Comparison of ENCODE assay signal across 1 cellular context in genomic region chr11:26187639-26188038, GRCh38.
TF ChIP-seq lines count a peak whose summit lies in the region.

No MANE protein-coding gene starts in this region.

TF ChIP-seq in HepG2, 621 proteins besides CTCF, POLR2A, EP300 and RAD21 (continued from another document and continues in another):
- TF ChIP-seq, protein P1, sequence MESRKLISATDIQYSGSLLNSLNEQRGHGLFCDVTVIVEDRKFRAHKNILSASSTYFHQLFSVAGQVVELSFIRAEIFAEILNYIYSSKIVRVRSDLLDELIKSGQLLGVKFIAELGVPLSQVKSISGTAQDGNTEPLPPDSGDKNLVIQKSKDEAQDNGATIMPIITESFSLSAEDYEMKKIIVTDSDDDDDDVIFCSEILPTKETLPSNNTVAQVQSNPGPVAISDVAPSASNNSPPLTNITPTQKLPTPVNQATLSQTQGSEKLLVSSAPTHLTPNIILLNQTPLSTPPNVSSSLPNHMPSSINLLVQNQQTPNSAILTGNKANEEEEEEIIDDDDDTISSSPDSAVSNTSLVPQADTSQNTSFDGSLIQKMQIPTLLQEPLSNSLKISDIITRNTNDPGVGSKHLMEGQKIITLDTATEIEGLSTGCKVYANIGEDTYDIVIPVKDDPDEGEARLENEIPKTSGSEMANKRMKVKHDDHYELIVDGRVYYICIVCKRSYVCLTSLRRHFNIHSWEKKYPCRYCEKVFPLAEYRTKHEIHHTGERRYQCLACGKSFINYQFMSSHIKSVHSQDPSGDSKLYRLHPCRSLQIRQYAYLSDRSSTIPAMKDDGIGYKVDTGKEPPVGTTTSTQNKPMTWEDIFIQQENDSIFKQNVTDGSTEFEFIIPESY (CRISPR knock-in tag; IDR thresholded peaks at IDR 0.05), result no peak
- TF ChIP-seq ZNF317 (CRISPR knock-in tag; IDR thresholded peaks at IDR 0.05), result peak; percentile 83
- TF ChIP-seq DRAP1 (CRISPR knock-in tag; IDR thresholded peaks at IDR 0.05), result no peak
- TF ChIP-seq FOXA1 (IDR thresholded peaks at IDR 0.05), result no peak
- peak; percentile 81 for TF ChIP-seq FOXA1 (CRISPR knock-in tag; IDR thresholded peaks at IDR 0.05)
- TF ChIP-seq ZNF441 (CRISPR knock-in tag; IDR thresholded peaks at IDR 0.05; ENCODE audit: borderline replicate concordance), result no peak
- no peak for TF ChIP-seq HOXA3 (CRISPR knock-in tag; IDR thresholded peaks at IDR 0.05)
- TF ChIP-seq ZNF383 (CRISPR knock-in tag; IDR thresholded peaks at IDR 0.05; ENCODE audit: borderline replicate concordance), result no peak
- 0 out of 2 replicates have a peak, but pooled peaks have one; percentile 33 for TF ChIP-seq SMAD3 (CRISPR knock-in tag; IDR thresholded peaks at IDR 0.05)
- TF ChIP-seq HMG20A (CRISPR knock-in tag; IDR thresholded peaks at IDR 0.05; ENCODE audit: borderline replicate concordance), result peak; percentile 64
- TF ChIP-seq NFYC (CRISPR knock-in tag; IDR thresholded peaks at IDR 0.05), result no peak
- no peak for TF ChIP-seq EZH2 (conservative IDR thresholded peaks at IDR 0.05; ENCODE audit: low read depth, low read length)
- no peak for TF ChIP-seq ZNF432 (CRISPR knock-in tag; IDR thresholded peaks at IDR 0.05; ENCODE audit: borderline replicate concordance)
- no peak for TF ChIP-seq ZNF34 (CRISPR knock-in tag; IDR thresholded peaks at IDR 0.05; ENCODE audit: borderline replicate concordance)
- TF ChIP-seq TOE1 (CRISPR knock-in tag; IDR thresholded peaks at IDR 0.05), result no peak
- no peak for TF ChIP-seq ATF7-NPFF (CRISPR knock-in tag; IDR thresholded peaks at IDR 0.05; ENCODE audit: low read depth)
- TF ChIP-seq ZNF878 (CRISPR knock-in tag; IDR thresholded peaks at IDR 0.05), result no peak
- TF ChIP-seq SCMH1 (CRISPR knock-in tag; IDR thresholded peaks at IDR 0.05; ENCODE audit: borderline replicate concordance), result no peak
- no peak for TF ChIP-seq NPAS2 (CRISPR knock-in tag; IDR thresholded peaks at IDR 0.05; ENCODE audit: borderline replicate concordance)
- no peak for TF ChIP-seq ZNF543 (CRISPR knock-in tag; IDR thresholded peaks at IDR 0.05)
- TF ChIP-seq SALL2 (CRISPR knock-in tag; IDR thresholded peaks at IDR 0.05), result no peak
- TF ChIP-seq ZNF446 (CRISPR knock-in tag; IDR thresholded peaks at IDR 0.05), result no peak
- no peak for TF ChIP-seq KLF13 (CRISPR knock-in tag; IDR thresholded peaks at IDR 0.05)
- no peak for TF ChIP-seq ZNF615 (CRISPR knock-in tag; IDR thresholded peaks at IDR 0.05; ENCODE audit: borderline replicate concordance)
- TF ChIP-seq KLF9 (CRISPR knock-in tag; IDR thresholded peaks at IDR 0.05; ENCODE audit: low read depth), result no peak
- peak; percentile 21; the same call in 1 of the 2 replicates for TF ChIP-seq SMC3 (IDR thresholded peaks at IDR 0.05; ENCODE audit: low read length)
- peak; percentile 96 for TF ChIP-seq TEAD3 (CRISPR knock-in tag; optimal IDR thresholded peaks at IDR 0.05; ENCODE audit: borderline replicate concordance)
- TF ChIP-seq ZNF567 (CRISPR knock-in tag; IDR thresholded peaks at IDR 0.05; ENCODE audit: borderline replicate concordance), result no peak
- TF ChIP-seq BRCA1 (CRISPR knock-in tag; IDR thresholded peaks at IDR 0.05), result no peak
- no peak for TF ChIP-seq E2F1 (CRISPR knock-in tag; IDR thresholded peaks at IDR 0.05)
- no peak for TF ChIP-seq ZNF740 (CRISPR knock-in tag; IDR thresholded peaks at IDR 0.05)
- TF ChIP-seq KMT2B (CRISPR knock-in tag; IDR thresholded peaks at IDR 0.05), result no peak
- TF ChIP-seq DDIT3 (CRISPR knock-in tag; IDR thresholded peaks at IDR 0.05), result no peak
- TF ChIP-seq ZNF225 (CRISPR knock-in tag; IDR thresholded peaks at IDR 0.05), result no peak
- TF ChIP-seq GATAD2A (CRISPR knock-in tag; IDR thresholded peaks at IDR 0.05), result peak; percentile 52; the same call in 1 of the 2 replicates
- TF ChIP-seq, protein P2, sequence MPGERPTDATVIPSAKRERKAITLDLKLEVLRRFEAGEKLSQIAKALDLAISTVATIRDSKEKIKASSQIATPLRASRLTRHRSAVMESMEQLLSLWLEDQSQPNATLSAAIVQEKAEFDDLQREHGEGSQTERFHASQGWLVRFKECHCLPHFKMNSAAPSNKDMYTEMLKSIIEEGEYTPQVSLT (CRISPR knock-in tag; IDR thresholded peaks at IDR 0.05; ENCODE audit: borderline replicate concordance, low read depth), result no peak
- no peak for TF ChIP-seq GLI4 (CRISPR knock-in tag; IDR thresholded peaks at IDR 0.05; ENCODE audit: borderline replicate concordance)
- TF ChIP-seq HES4 (CRISPR knock-in tag; IDR thresholded peaks at IDR 0.05; ENCODE audit: borderline replicate concordance), result no peak
- TF ChIP-seq, protein P3, sequence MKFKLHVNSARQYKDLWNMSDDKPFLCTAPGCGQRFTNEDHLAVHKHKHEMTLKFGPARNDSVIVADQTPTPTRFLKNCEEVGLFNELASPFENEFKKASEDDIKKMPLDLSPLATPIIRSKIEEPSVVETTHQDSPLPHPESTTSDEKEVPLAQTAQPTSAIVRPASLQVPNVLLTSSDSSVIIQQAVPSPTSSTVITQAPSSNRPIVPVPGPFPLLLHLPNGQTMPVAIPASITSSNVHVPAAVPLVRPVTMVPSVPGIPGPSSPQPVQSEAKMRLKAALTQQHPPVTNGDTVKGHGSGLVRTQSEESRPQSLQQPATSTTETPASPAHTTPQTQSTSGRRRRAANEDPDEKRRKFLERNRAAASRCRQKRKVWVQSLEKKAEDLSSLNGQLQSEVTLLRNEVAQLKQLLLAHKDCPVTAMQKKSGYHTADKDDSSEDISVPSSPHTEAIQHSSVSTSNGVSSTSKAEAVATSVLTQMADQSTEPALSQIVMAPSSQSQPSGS (CRISPR knock-in tag; IDR thresholded peaks at IDR 0.05), result 0 out of 2 replicates have a peak, but pooled peaks have one; percentile 36
- TF ChIP-seq MIXL1 (CRISPR knock-in tag; IDR thresholded peaks at IDR 0.05), result peak; percentile 54; the same call in 1 of the 2 replicates
- TF ChIP-seq, protein P4, sequence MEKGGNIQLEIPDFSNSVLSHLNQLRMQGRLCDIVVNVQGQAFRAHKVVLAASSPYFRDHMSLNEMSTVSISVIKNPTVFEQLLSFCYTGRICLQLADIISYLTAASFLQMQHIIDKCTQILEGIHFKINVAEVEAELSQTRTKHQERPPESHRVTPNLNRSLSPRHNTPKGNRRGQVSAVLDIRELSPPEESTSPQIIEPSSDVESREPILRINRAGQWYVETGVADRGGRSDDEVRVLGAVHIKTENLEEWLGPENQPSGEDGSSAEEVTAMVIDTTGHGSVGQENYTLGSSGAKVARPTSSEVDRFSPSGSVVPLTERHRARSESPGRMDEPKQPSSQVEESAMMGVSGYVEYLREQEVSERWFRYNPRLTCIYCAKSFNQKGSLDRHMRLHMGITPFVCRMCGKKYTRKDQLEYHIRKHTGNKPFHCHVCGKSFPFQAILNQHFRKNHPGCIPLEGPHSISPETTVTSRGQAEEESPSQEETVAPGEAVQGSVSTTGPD (CRISPR knock-in tag; IDR thresholded peaks at IDR 0.05), result no peak
- TF ChIP-seq ZNF331 (CRISPR knock-in tag; IDR thresholded peaks at IDR 0.05), result peak; percentile 68; the same call in 1 of the 2 replicates
- no peak for TF ChIP-seq SOX13 (IDR thresholded peaks at IDR 0.05)
- TF ChIP-seq SOX13 (CRISPR knock-in tag; conservative IDR thresholded peaks at IDR 0.05 in 1 of 2, IDR thresholded peaks at IDR 0.05 in 1 of 2), result peak in 1 of 2 experiments; percentile 19; a peak in 1 of 4 replicates
- TF ChIP-seq FOXA3 (CRISPR knock-in tag; IDR thresholded peaks at IDR 0.05), result peak; percentile 75
- TF ChIP-seq ZNF451 (CRISPR knock-in tag; IDR thresholded peaks at IDR 0.05), result no peak
- TF ChIP-seq, protein P5, sequence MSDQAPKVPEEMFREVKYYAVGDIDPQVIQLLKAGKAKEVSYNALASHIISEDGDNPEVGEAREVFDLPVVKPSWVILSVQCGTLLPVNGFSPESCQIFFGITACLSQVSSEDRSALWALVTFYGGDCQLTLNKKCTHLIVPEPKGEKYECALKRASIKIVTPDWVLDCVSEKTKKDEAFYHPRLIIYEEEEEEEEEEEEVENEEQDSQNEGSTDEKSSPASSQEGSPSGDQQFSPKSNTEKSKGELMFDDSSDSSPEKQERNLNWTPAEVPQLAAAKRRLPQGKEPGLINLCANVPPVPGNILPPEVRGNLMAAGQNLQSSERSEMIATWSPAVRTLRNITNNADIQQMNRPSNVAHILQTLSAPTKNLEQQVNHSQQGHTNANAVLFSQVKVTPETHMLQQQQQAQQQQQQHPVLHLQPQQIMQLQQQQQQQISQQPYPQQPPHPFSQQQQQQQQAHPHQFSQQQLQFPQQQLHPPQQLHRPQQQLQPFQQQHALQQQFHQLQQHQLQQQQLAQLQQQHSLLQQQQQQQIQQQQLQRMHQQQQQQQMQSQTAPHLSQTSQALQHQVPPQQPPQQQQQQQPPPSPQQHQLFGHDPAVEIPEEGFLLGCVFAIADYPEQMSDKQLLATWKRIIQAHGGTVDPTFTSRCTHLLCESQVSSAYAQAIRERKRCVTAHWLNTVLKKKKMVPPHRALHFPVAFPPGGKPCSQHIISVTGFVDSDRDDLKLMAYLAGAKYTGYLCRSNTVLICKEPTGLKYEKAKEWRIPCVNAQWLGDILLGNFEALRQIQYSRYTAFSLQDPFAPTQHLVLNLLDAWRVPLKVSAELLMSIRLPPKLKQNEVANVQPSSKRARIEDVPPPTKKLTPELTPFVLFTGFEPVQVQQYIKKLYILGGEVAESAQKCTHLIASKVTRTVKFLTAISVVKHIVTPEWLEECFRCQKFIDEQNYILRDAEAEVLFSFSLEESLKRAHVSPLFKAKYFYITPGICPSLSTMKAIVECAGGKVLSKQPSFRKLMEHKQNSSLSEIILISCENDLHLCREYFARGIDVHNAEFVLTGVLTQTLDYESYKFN (CRISPR knock-in tag; conservative IDR thresholded peaks at IDR 0.05), result no peak
- no peak for TF ChIP-seq TSC22D2 (CRISPR knock-in tag; IDR thresholded peaks at IDR 0.05; ENCODE audit: borderline replicate concordance)
- TF ChIP-seq, protein P6, sequence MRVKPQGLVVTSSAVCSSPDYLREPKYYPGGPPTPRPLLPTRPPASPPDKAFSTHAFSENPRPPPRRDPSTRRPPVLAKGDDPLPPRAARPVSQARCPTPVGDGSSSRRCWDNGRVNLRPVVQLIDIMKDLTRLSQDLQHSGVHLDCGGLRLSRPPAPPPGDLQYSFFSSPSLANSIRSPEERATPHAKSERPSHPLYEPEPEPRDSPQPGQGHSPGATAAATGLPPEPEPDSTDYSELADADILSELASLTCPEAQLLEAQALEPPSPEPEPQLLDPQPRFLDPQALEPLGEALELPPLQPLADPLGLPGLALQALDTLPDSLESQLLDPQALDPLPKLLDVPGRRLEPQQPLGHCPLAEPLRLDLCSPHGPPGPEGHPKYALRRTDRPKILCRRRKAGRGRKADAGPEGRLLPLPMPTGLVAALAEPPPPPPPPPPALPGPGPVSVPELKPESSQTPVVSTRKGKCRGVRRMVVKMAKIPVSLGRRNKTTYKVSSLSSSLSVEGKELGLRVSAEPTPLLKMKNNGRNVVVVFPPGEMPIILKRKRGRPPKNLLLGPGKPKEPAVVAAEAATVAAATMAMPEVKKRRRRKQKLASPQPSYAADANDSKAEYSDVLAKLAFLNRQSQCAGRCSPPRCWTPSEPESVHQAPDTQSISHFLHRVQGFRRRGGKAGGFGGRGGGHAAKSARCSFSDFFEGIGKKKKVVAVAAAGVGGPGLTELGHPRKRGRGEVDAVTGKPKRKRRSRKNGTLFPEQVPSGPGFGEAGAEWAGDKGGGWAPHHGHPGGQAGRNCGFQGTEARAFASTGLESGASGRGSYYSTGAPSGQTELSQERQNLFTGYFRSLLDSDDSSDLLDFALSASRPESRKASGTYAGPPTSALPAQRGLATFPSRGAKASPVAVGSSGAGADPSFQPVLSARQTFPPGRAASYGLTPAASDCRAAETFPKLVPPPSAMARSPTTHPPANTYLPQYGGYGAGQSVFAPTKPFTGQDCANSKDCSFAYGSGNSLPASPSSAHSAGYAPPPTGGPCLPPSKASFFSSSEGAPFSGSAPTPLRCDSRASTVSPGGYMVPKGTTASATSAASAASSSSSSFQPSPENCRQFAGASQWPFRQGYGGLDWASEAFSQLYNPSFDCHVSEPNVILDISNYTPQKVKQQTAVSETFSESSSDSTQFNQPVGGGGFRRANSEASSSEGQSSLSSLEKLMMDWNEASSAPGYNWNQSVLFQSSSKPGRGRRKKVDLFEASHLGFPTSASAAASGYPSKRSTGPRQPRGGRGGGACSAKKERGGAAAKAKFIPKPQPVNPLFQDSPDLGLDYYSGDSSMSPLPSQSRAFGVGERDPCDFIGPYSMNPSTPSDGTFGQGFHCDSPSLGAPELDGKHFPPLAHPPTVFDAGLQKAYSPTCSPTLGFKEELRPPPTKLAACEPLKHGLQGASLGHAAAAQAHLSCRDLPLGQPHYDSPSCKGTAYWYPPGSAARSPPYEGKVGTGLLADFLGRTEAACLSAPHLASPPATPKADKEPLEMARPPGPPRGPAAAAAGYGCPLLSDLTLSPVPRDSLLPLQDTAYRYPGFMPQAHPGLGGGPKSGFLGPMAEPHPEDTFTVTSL (CRISPR knock-in tag; IDR thresholded peaks at IDR 0.05; ENCODE audit: borderline replicate concordance), result no peak; the same call in 1 of the 2 replicates
- no peak for TF ChIP-seq SMAD1 (CRISPR knock-in tag; IDR thresholded peaks at IDR 0.05; ENCODE audit: borderline replicate concordance, low read depth)
- peak; percentile 97 for TF ChIP-seq CEBPB (IDR thresholded peaks at IDR 0.05; ENCODE audit: borderline replicate concordance, low read depth, low read length)
- TF ChIP-seq WIZ (CRISPR knock-in tag; IDR thresholded peaks at IDR 0.05), result no peak
- 0 out of 2 replicates have a peak, but pooled peaks have one; percentile 48 for TF ChIP-seq ZNF12 (CRISPR knock-in tag; IDR thresholded peaks at IDR 0.05)
- no peak for TF ChIP-seq ZFP1 (CRISPR knock-in tag; IDR thresholded peaks at IDR 0.05)
